Comparison of ENCODE assay signal across 28 cellular contexts in the genomic region with DNA sequence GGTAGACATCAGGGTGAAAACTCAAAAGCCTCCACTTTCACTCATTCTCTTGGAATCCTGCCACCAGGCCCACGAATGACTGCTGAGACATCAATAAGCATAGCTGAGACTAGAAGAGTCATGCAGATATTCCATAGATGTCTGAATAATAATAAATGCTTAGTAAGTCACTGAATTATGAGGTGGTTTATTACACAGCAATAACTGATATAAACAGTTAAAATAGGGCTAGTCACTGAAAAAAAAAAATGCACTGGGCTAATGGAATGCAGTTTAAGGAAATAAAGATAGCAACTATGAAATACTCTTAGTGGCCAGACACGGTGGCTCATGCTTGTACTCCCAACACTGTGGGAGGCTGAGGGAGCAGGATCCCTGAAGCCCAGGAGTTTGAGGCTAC.
"Had no signal": no experiment of that assay in that cellular context is flagged by ENCODE, and none has a peak within 500 bp of the region (broad histone marks: within the 10 kb centered on the region; RNA-seq: fewer than 3 reads in every experiment).

No MANE protein-coding gene starts in this region.

- FAIRE-seq: urothelium cell line had no signal

- H3K27ac ChIP-seq: gastroesophageal sphincter, left lung, lower lobe of right lung, neural progenitor cell, right lobe of liver, thoracic aorta had no signal

- H3K4me1 ChIP-seq: gastroesophageal sphincter, left lung, lower lobe of right lung, right lobe of liver had no signal

- H3K4me3 ChIP-seq: gastroesophageal sphincter, left lung, lower lobe of right lung, neural progenitor cell, right lobe of liver, thoracic aorta had no signal

- DNase-seq: activated CD4-positive, alpha-beta memory T cell treated with anti-CD3 and anti-CD28 coated beads for 36 hours; activated CD4-positive, alpha-beta T cell treated with anti-CD3 and anti-CD28 coated beads, Interleukin-2, amount 10 ng/mL, durations not matched to agents 24 days and 14 days; activated CD4-positive, CD25-positive, alpha-beta regulatory T cell treated with anti-CD3 and anti-CD28 coated beads, Interleukin-2, amount 50 U/mL, for 72 hours; activated CD8-positive, alpha-beta memory T cell treated with anti-CD3 and anti-CD28 coated beads, Interleukin-2, amount 50 U/mL, for 4 hours; activated gamma-delta T cell; activated naive CD4-positive, alpha-beta T cell treated with anti-CD3 and anti-CD28 coated beads, Interleukin-2, amount 10 ng/mL, durations not matched to agents 7 days and 5 days; activated naive CD8-positive, alpha-beta T cell treated with anti-CD3 and anti-CD28 coated beads, Interleukin-2, amount 10 ng/mL, durations not matched to agents 7 days and 5 days; activated T-cell treated with anti-CD3 and anti-CD28 coated beads, Interleukin-2, amount 50 U/mL, for 1 hour; amygdala; cortex of kidney; effector memory CD8-positive, alpha-beta T cell; erythroblast; head of caudate nucleus; hypothalamus; immature natural killer cell; left lung; lower lobe of right lung; mesenchymal stem cell; natural killer cell; right lobe of liver; stimulated activated CD4-positive, alpha-beta T cell treated with anti-CD3 and anti-CD28 coated beads, Interleukin-4, amount 100 ng/mL, for 1 hour; stimulated activated naive CD8-positive, alpha-beta T cell treated with anti-CD3 and anti-CD28 coated beads, Interleukin-15, Interleukin-2, amounts not matched to agents 100 U/mL and 50 U/mL, for 24 hours; T-helper 2 cell; trophoblast cell had no signal

- H3K36me3 ChIP-seq: gastroesophageal sphincter, left lung, lower lobe of right lung, neural progenitor cell, right lobe of liver, thoracic aorta had no signal

- ATAC-seq: effector memory CD8-positive, alpha-beta T cell; gastroesophageal sphincter; left lung; lower lobe of right lung; natural killer cell; right lobe of liver; stimulated activated naive CD8-positive, alpha-beta T cell treated with anti-CD3 and anti-CD28 coated beads, Interleukin-15, Interleukin-2, amounts not matched to agents 100 U/mL and 50 U/mL, for 24 hours had no signal

- H3K27me3 ChIP-seq: gastroesophageal sphincter, left lung, neural progenitor cell, right lobe of liver had no signal

- H3K9me3 ChIP-seq: gastroesophageal sphincter, left lung, lower lobe of right lung, right lobe of liver, thoracic aorta had no signal
